ENCODE assay signal across 19 cellular contexts in genomic region chr5:6517494-6517893, GRCh38.
"Had no signal": no experiment of that assay in that cellular context is flagged by ENCODE, and none has a peak within 500 bp of the region (broad histone marks: within the 10 kb centered on the region; RNA-seq: fewer than 3 reads in every experiment).

No MANE protein-coding gene starts in this region.

- H3K4me1 Mint-ChIP-seq: activated CD4-positive, alpha-beta T cell treated with anti-CD3 and anti-CD28 coated beads, Interleukin-2, amount 10 ng/mL, durations not matched to agents 7 days and 5 days; activated CD8-positive, alpha-beta memory T cell treated with anti-CD3 and anti-CD28 coated beads, Interleukin-2, amount 10 ng/mL, durations not matched to agents 7 days and 5 days; activated T-helper 17 cell treated with anti-CD3 and anti-CD28 coated beads, Interleukin-2, amount 50 U/mL, for 72 hours had no signal

- H3K4me3 Mint-ChIP-seq: activated CD4-positive, alpha-beta T cell treated with anti-CD3 and anti-CD28 coated beads, Interleukin-2, amount 10 ng/mL, durations not matched to agents 7 days and 5 days; activated CD8-positive, alpha-beta memory T cell treated with anti-CD3 and anti-CD28 coated beads, Interleukin-2, amount 10 ng/mL, durations not matched to agents 7 days and 5 days; activated CD8-positive, alpha-beta T cell treated with anti-CD3 and anti-CD28 coated beads for 36 hours; activated T-helper 17 cell treated with anti-CD3 and anti-CD28 coated beads, Interleukin-2, amount 50 U/mL, for 72 hours; natural killer cell treated with Interleukin-12 subunit alpha and Interleukin-12 subunit beta and Interleukin-15 and Interleukin-18, amount 100 ng/mL, for 72 hours; stimulated activated naive CD8-positive, alpha-beta T cell treated with anti-CD3 and anti-CD28 coated beads, Interleukin-15, Interleukin-2, amounts not matched to agents 100 ng/mL and 50 ng/mL, for 24 hours had no signal

- DNase-seq: activated CD4-positive, alpha-beta T cell treated with anti-CD3 and anti-CD28 coated beads, Interleukin-2, amount 10 ng/mL, durations not matched to agents 7 days and 5 days; activated CD4-positive, CD25-positive, alpha-beta regulatory T cell treated with anti-CD3 and anti-CD28 coated beads, Interleukin-2, amount 50 U/mL, for 72 hours; activated CD8-positive, alpha-beta memory T cell treated with anti-CD3 and anti-CD28 coated beads, Interleukin-2, amount 10 ng/mL, durations not matched to agents 7 days and 5 days; activated CD8-positive, alpha-beta T cell treated with anti-CD3 and anti-CD28 coated beads for 36 hours; aorta; brain microvascular endothelial cell; central memory CD4-positive, alpha-beta T cell; effector memory CD4-positive, alpha-beta T cell; kidney glomerular epithelial cell; left lung; midbrain; stimulated activated CD4-positive, alpha-beta T cell treated with anti-CD3 and anti-CD28 coated beads, Interleukin-12 subunit alpha, Interleukin-12 subunit beta, amount 100 ng/mL, for 4 hours; stimulated activated CD4-positive, alpha-beta T cell treated with anti-CD3 and anti-CD28 coated beads, Interleukin-1b, Interleukin-23, amount 100 ng/mL, for 48 hours; substantia nigra; tibial artery had no signal

- H3K36me3 Mint-ChIP-seq: activated CD8-positive, alpha-beta memory T cell treated with anti-CD3 and anti-CD28 coated beads, Interleukin-2, amount 10 ng/mL, durations not matched to agents 7 days and 5 days; activated naive CD4-positive, alpha-beta T cell treated with anti-CD3 and anti-CD28 coated beads, Interleukin-2, amount 50 U/mL, for 72 hours; natural killer cell treated with Interleukin-12 subunit alpha and Interleukin-12 subunit beta and Interleukin-15 and Interleukin-18, amount 100 ng/mL, for 72 hours had no signal

- H3K27ac Mint-ChIP-seq: activated CD4-positive, alpha-beta T cell treated with anti-CD3 and anti-CD28 coated beads, Interleukin-2, amount 10 ng/mL, durations not matched to agents 7 days and 5 days; activated CD8-positive, alpha-beta memory T cell treated with anti-CD3 and anti-CD28 coated beads, Interleukin-2, amount 10 ng/mL, durations not matched to agents 7 days and 5 days; activated CD8-positive, alpha-beta T cell treated with anti-CD3 and anti-CD28 coated beads for 36 hours; activated T-helper 17 cell treated with anti-CD3 and anti-CD28 coated beads, Interleukin-2, amount 50 U/mL, for 72 hours; natural killer cell treated with Interleukin-12 subunit alpha and Interleukin-12 subunit beta and Interleukin-15 and Interleukin-18, amount 100 ng/mL, for 72 hours; stimulated activated naive CD8-positive, alpha-beta T cell treated with anti-CD3 and anti-CD28 coated beads, Interleukin-15, Interleukin-2, amounts not matched to agents 100 ng/mL and 50 ng/mL, for 24 hours had no signal

- H3K9me3 Mint-ChIP-seq: activated CD4-positive, alpha-beta T cell treated with anti-CD3 and anti-CD28 coated beads, Interleukin-2, amount 10 ng/mL, durations not matched to agents 7 days and 5 days; activated CD8-positive, alpha-beta T cell treated with anti-CD3 and anti-CD28 coated beads for 36 hours; activated naive CD4-positive, alpha-beta T cell treated with anti-CD3 and anti-CD28 coated beads, Interleukin-2, amount 50 U/mL, for 72 hours; activated T-helper 17 cell treated with anti-CD3 and anti-CD28 coated beads, Interleukin-2, amount 50 U/mL, for 72 hours; natural killer cell treated with Interleukin-12 subunit alpha and Interleukin-12 subunit beta and Interleukin-15 and Interleukin-18, amount 100 ng/mL, for 72 hours; stimulated activated naive CD8-positive, alpha-beta T cell treated with anti-CD3 and anti-CD28 coated beads, Interleukin-15, Interleukin-2, amounts not matched to agents 100 ng/mL and 50 ng/mL, for 24 hours had no signal
